14 cellular contexts compared by ENCODE assay signal in genomic region chr4:8533274-8533865, GRCh38. TPM values are rescaled to one million over a fixed set of nuclear protein-coding genes. Genes with fewer than 3 reads are reported as not detected.
DNase-seq lines count a peak whose midpoint lies in the region; ATAC-seq and TF ChIP-seq lines count a peak whose summit lies in the region.
"Had no signal": no experiment of that assay in that cellular context is flagged by ENCODE, and none has a peak within 500 bp of the region (broad histone marks: within the 10 kb centered on the region; RNA-seq: fewer than 3 reads in every experiment).

No MANE protein-coding gene starts in this region.

- no peaks in the 10 kb centered on the region for H3K27me3 ChIP-seq in transverse colon
- H3K27me3 ChIP-seq: BLaER1 had no signal

- ATAC-seq in GM19351 (IDR thresholded peaks at IDR 0.05; ENCODE audit: unreplicated experiment) (peak; percentile 36), HG03354 (IDR thresholded peaks at IDR 0.05; ENCODE audit: poor library complexity, severe bottlenecking, unreplicated experiment) (peak; percentile 70), GM21367 (IDR thresholded peaks at IDR 0.05; ENCODE audit: unreplicated experiment) (no peak)
- ATAC-seq: activated CD8-positive, alpha-beta T cell treated with anti-CD3 and anti-CD28 coated beads, Interleukin-2, amount 10 ng/mL, durations not matched to agents 7 days and 5 days; psoas muscle; T-helper 17 cell had no signal

- 90 to 93% methylated on average over 2 of the region's 2 CpGs for WGBS in transverse colon (ENCODE audit: low coverage in 1 of 2), 2 donors

- TF ChIP-seq POLR2A in transverse colon (IDR thresholded peaks at IDR 0.05): no peak

- intact Hi-C loops in transverse colon (cut with DNase I; ENCODE audit: low total_unique reads): no loop called here

- TF ChIP-seq CTCF in transverse colon (IDR thresholded peaks at IDR 0.05) (no peak), coronary artery (IDR thresholded peaks at IDR 0.05) (no peak)

- peak overlapping the region; percentile 75 for H3K27ac ChIP-seq in epithelial cell of prostate
- peak overlapping the region in 3 of 4 donors; percentile 62 to 76 (median 67) for H3K27ac ChIP-seq in transverse colon
- no peak overlapping the region for H3K27ac ChIP-seq in coronary artery
- H3K27ac ChIP-seq: BLaER1, psoas muscle had no signal

- TF ChIP-seq EP300 in transverse colon (IDR thresholded peaks at IDR 0.05; ENCODE audit: low read depth): no peak

- no peaks in the 10 kb centered on the region for H3K9me3 ChIP-seq in transverse colon
- H3K9me3 ChIP-seq: psoas muscle had no signal

- in situ Hi-C loops in transverse colon (cut with MboI; ENCODE audit: low pct_ligation_motif_present in 1 of 4, low pct_unique_long_range_greater_than_20kb in 1 of 4, low sequenced_read_pairs in 3 of 4): no loop called here

- DNase-seq in epithelial cell of prostate (ENCODE audit: low read depth, low spot score) (no peak), transverse colon (no peak), coronary artery (ENCODE audit: low spot score) (no peak)
- no peak for DNase-seq in activated CD4-positive, alpha-beta T cell treated with anti-CD3 and anti-CD28 coated beads, Interleukin-2, amount 50 U/mL, for 4 hours
- DNase-seq: activated CD8-positive, alpha-beta T cell treated with anti-CD3 and anti-CD28 coated beads, Interleukin-2, amount 10 ng/mL, durations not matched to agents 7 days and 5 days; midbrain; psoas muscle; stimulated activated CD4-positive, alpha-beta T cell treated with anti-CD3 and anti-CD28 coated beads, Interleukin-2, amount 100 ng/mL, for 48 hours; stimulated activated naive CD4-positive, alpha-beta T cell treated with Interleukin-2 at 50 U/mL for 16 hours; T-helper 17 cell had no signal

- H3K36me3 ChIP-seq in transverse colon: no peaks in the 10 kb centered on the region
- H3K36me3 ChIP-seq: BLaER1 had no signal

- H3K4me3 ChIP-seq in transverse colon (no peak overlapping the region), coronary artery (no peak overlapping the region)
- H3K4me3 ChIP-seq: BLaER1, psoas muscle had no signal

- peaks cover 5 to 28% (median 13%) of the 10 kb centered on the region in 4 donors for H3K4me1 ChIP-seq in transverse colon
- H3K4me1 ChIP-seq: psoas muscle had no signal

RNA-seq across cellular contexts. Expression of gene GPR78, which starts 46.8 kb away (rescaled TPM):
- under 1 TPM in 1 of 4 donors, not detected in 3; 0.14 TPM for total RNA-seq in transverse colon
- total RNA-seq: activated CD8-positive, alpha-beta T cell treated with anti-CD3 and anti-CD28 coated beads, Interleukin-2, amount 10 ng/mL, durations not matched to agents 7 days and 5 days; psoas muscle; T-helper 17 cell had no signal

RNA-seq across cellular contexts. Expression of gene CPZ, which starts 59.2 kb away (rescaled TPM):
- 1 to 10 TPM in 1 of 4 donors, under 1 TPM in 1, not detected in 2; 0.96 to 2.1 TPM for total RNA-seq in transverse colon
- total RNA-seq: psoas muscle, T-helper 17 cell had no signal

Comparison
In these comparisons a context has a peak if more than half of its experiments do, and no peak if none do; other contexts are left out.
1. H3K27ac ChIP-seq: peak in epithelial cell of prostate (single experiment) and transverse colon (3 of 4); none in coronary artery (0 of 2).